In genomic region chr17:18038861-18039534, GRCh38 we compare ENCODE assay signal across 8 cellular contexts. TPM values are rescaled to one million over a fixed set of nuclear protein-coding genes. Genes with fewer than 3 reads are reported as not detected.
DNase-seq lines count a peak whose midpoint lies in the region; ATAC-seq and TF ChIP-seq lines count a peak whose summit lies in the region.

TSS of gene ATPAF2 (minus strand) at chr17:18039168. CDS start at chr17:18039013, 155 bp downstream.
TSS of gene GID4 (plus strand) at chr17:18039408. CDS start at chr17:18039465, 57 bp downstream.

- peak; percentile 44 for TF ChIP-seq POLR2A in right lobe of liver (IDR thresholded peaks at IDR 0.05)

- TF ChIP-seq CTCF in dorsolateral prefrontal cortex (IDR thresholded peaks at IDR 0.05 in 54 of 56, conservative IDR thresholded peaks at IDR 0.05 in 2 of 56; ENCODE audit: low read depth in 1 of 56, partially characterized antibody in 56 of 56) (peak in 33 of 56 donors; percentile 13 to 56 (median 28)), right lobe of liver (IDR thresholded peaks at IDR 0.05) (peak in 1 of 4 donors; percentile 3)

- peak within 1 kb of the TSS; percentile 92 to 100 (median 100) for H3K4me3 Mint-ChIP-seq in CD4-positive, alpha-beta memory T cell
- H3K4me3 Mint-ChIP-seq in activated CD4-positive, alpha-beta memory T cell treated with anti-CD3 and anti-CD28 coated beads for 36 hours, result peak within 1 kb of the TSS; percentile 92

- H3K9me3 Mint-ChIP-seq in CD4-positive, alpha-beta memory T cell, result peaks cover 0 to 1% (median 0%) of the 10 kb centered on the region in 8 donors
- H3K9me3 Mint-ChIP-seq in activated CD4-positive, alpha-beta memory T cell treated with anti-CD3 and anti-CD28 coated beads for 36 hours, result no peaks in the 10 kb centered on the region

- CTCF ChIA-PET in CD4-positive, alpha-beta memory T cell (lab: Charles Lee; ENCODE audit: partially characterized antibody), result interaction anchor here (0.7 to 1.7 kb wide), 3 partner anchors 10 to 359 kb away, joined by 3 to 5 read pairs (median 5); no protein-coding TSS in a partner anchor
- CTCF ChIA-PET in activated CD4-positive, alpha-beta memory T cell treated with anti-CD3 and anti-CD28 coated beads for 36 hours (lab: Charles Lee), result interaction anchor here (0.9 to 1.3 kb wide), 2 partner anchors 144 kb away, joined by 3 read pairs; partner anchors contain the start of gene ALKBH5

- peak; percentile 83 for ATAC-seq in GM19438 (IDR thresholded peaks at IDR 0.05; ENCODE audit: low read depth, unreplicated experiment)
- peak; percentile 73 for ATAC-seq in HG03571 (IDR thresholded peaks at IDR 0.05; ENCODE audit: unreplicated experiment)
- ATAC-seq in right lobe of liver, result peak; percentile 96 to 98 (median 97)

- peak within 1 kb of the TSS; percentile 73 for H3K27ac ChIP-seq in CD4-positive, alpha-beta memory T cell (ENCODE audit: low read depth, low read length)
- H3K27ac ChIP-seq in dorsolateral prefrontal cortex (peak within 1 kb of the TSS in 57 of 59 donors; percentile 49 to 93 (median 84)), right lobe of liver (peak within 1 kb of the TSS; percentile 28 to 71 (median 69))

- 0% methylated on average over 1 of the region's 67 CpGs for WGBS in right lobe of liver (ENCODE audit: insufficient coverage, low coverage, low lambda C conversion rate, missing lambda C conversion rate)

- peak within 1 kb of the TSS; percentile 80 to 100 (median 99) for H3K27ac Mint-ChIP-seq in CD4-positive, alpha-beta memory T cell
- H3K27ac Mint-ChIP-seq in activated CD4-positive, alpha-beta memory T cell treated with anti-CD3 and anti-CD28 coated beads for 36 hours, result peak within 1 kb of the TSS; percentile 80

- H3K4me1 ChIP-seq in CD4-positive, alpha-beta memory T cell (ENCODE audit: insufficient read depth, low read length), result peaks cover 26% of the 10 kb centered on the region
- peaks cover 0 to 30% (median 6%) of the 10 kb centered on the region in 4 donors for H3K4me1 ChIP-seq in right lobe of liver

- no peaks in the 10 kb centered on the region for H3K27me3 Mint-ChIP-seq in CD4-positive, alpha-beta memory T cell
- H3K27me3 Mint-ChIP-seq in activated CD4-positive, alpha-beta memory T cell treated with anti-CD3 and anti-CD28 coated beads for 36 hours, result no peaks in the 10 kb centered on the region

- no peaks in the 10 kb centered on the region for H3K27me3 ChIP-seq in CD4-positive, alpha-beta memory T cell (ENCODE audit: insufficient read depth, low read length)
- H3K27me3 ChIP-seq in dorsolateral prefrontal cortex (no peaks in the 10 kb centered on the region), right lobe of liver (no peaks in the 10 kb centered on the region)

- DNase-seq in CD4-positive, alpha-beta memory T cell, result peak; percentile 99 to 100 (median 100)
- DNase-seq in NCI-H82 (lab: John Stamatoyannopoulos, UW) (peak; percentile 100), dorsolateral prefrontal cortex (peak; percentile 99 to 100 (median 100)), right lobe of liver (peak; percentile 100)
- DNase-seq in activated CD4-positive, alpha-beta memory T cell treated with anti-CD3 and anti-CD28 coated beads for 36 hours, result peak; percentile 100
- DNase-seq in stimulated activated CD4-positive, alpha-beta T cell treated with anti-CD3 and anti-CD28 coated beads, Interleukin-4, amount 100 ng/mL, for 24 hours, result peak; percentile 100

- H3K4me1 Mint-ChIP-seq in CD4-positive, alpha-beta memory T cell, result peaks cover 34 to 60% (median 48%) of the 10 kb centered on the region in 4 donors
- H3K4me1 Mint-ChIP-seq in activated CD4-positive, alpha-beta memory T cell treated with anti-CD3 and anti-CD28 coated beads for 36 hours (ENCODE audit: low read depth), result peaks cover 40% of the 10 kb centered on the region

- H3K9me3 ChIP-seq in CD4-positive, alpha-beta memory T cell (ENCODE audit: control insufficient read depth in 1 of 2, low read length in 2 of 2), result no peaks in the 10 kb centered on the region
- no peaks in the 10 kb centered on the region for H3K9me3 ChIP-seq in right lobe of liver

- intact Hi-C loops in CD4-positive, alpha-beta memory T cell (cut with micrococcal nuclease), result loop anchor here (1.0 to 5.0 kb wide), 6 partner anchors 48 to 562 kb away; partner anchors contain the start of genes ALKBH5, DRC3, DRG2 and MED9
- intact Hi-C loops in activated CD4-positive, alpha-beta memory T cell treated with anti-CD3 and anti-CD28 coated beads for 36 hours (cut with micrococcal nuclease), result loop anchor here (1.0 to 10.0 kb wide), 10 partner anchors 47 to 1502 kb away; partner anchors contain the start of genes ALKBH5, DRC3, DRG2 and PEMT
- intact Hi-C loops in dorsolateral prefrontal cortex (cut with DNase I) (loop anchor here (1.0 to 10.0 kb wide), 3 partner anchors 67 to 684 kb away; partner anchors contain the start of genes DRC3 (in 1 of the 2) and TOM1L2 (in 1 of the 2)), right lobe of liver (cut with DNase I) (no loop called here)

- no peaks in the 10 kb centered on the region for H3K36me3 ChIP-seq in CD4-positive, alpha-beta memory T cell (ENCODE audit: insufficient read depth, low read length)
- no peaks in the 10 kb centered on the region for H3K36me3 ChIP-seq in right lobe of liver

- peaks cover 0 to 9% of the 10 kb centered on the region in 2 donors for H3K36me3 Mint-ChIP-seq in CD4-positive, alpha-beta memory T cell
- H3K36me3 Mint-ChIP-seq in activated CD4-positive, alpha-beta memory T cell treated with anti-CD3 and anti-CD28 coated beads for 36 hours, result peaks cover 2% of the 10 kb centered on the region

- POLR2A ChIA-PET in CD4-positive, alpha-beta memory T cell (lab: Charles Lee; ENCODE audit: partially characterized antibody), result interaction anchor here (1.2 kb wide), 2 partner anchors 149 to 203 kb away, joined by 3 to 6 read pairs; partner anchors contain the start of gene SREBF1
- POLR2A ChIA-PET in activated CD4-positive, alpha-beta memory T cell treated with anti-CD3 and anti-CD28 coated beads for 36 hours (lab: Charles Lee), result interaction anchor here (1.7 kb wide), 1 partner anchor 66 kb away, joined by 8 read pairs; the partner anchor contains the start of genes DRC3 and TOM1L2

- peak within 1 kb of the TSS; percentile 72 to 79 for H3K4me3 ChIP-seq in CD4-positive, alpha-beta memory T cell (ENCODE audit: low read length in 2 of 2)
- H3K4me3 ChIP-seq in dorsolateral prefrontal cortex, result peak within 1 kb of the TSS; percentile 67 to 100 (median 94)
- H3K4me3 ChIP-seq in right lobe of liver, result peak within 1 kb of the TSS; percentile 87 to 90 (median 89)

RNA-seq across cellular contexts. Expression of gene ATPAF2, which starts in this region (rescaled TPM):
- total RNA-seq in CD4-positive, alpha-beta memory T cell, result 10 to 100 TPM; 24.1 to 24.3 TPM
- polyA plus RNA-seq in CD4-positive, alpha-beta memory T cell, result 10 to 100 TPM; 16.6 to 18.0 TPM
- total RNA-seq in activated CD4-positive, alpha-beta memory T cell treated with anti-CD3 and anti-CD28 coated beads for 36 hours, result 10 to 100 TPM; 27.5 to 30.0 TPM
- total RNA-seq in dorsolateral prefrontal cortex (10 to 100 TPM; 23.1 to 61.4 (median 36.3) TPM), right lobe of liver (10 to 100 TPM; 17.2 to 21.0 (median 19.2) TPM)

RNA-seq across cellular contexts. Expression of gene GID4, which starts in this region (rescaled TPM):
- total RNA-seq in CD4-positive, alpha-beta memory T cell, result 10 to 100 TPM; 11.1 to 13.1 TPM
- polyA plus RNA-seq in CD4-positive, alpha-beta memory T cell, result 1 to 10 TPM; 6.5 to 8.4 TPM
- total RNA-seq in activated CD4-positive, alpha-beta memory T cell treated with anti-CD3 and anti-CD28 coated beads for 36 hours, result 1 to 10 TPM; 6.1 to 6.2 TPM
- 10 to 100 TPM; 10.2 to 20.5 (median 15.2) TPM for total RNA-seq in dorsolateral prefrontal cortex
- total RNA-seq in right lobe of liver, result 1 to 10 TPM; 4.8 to 6.1 (median 5.3) TPM

Comparison
In these comparisons a context has a peak if more than half of its experiments do, and no peak if none do; other contexts are left out.
1. Peak in every context shown above with its lines: DNase-seq, ATAC-seq, H3K4me3 ChIP-seq and H3K27ac ChIP-seq.
2. intact Hi-C loops: an anchor here in CD4-positive, alpha-beta memory T cell (1.0 to 5.0 kb wide), activated CD4-positive, alpha-beta memory T cell treated with anti-CD3 and anti-CD28 coated beads for 36 hours (1.0 to 10.0 kb wide) and dorsolateral prefrontal cortex (1.0 to 10.0 kb wide); none called in right lobe of liver.